ENCODE assay signal across 18 cellular contexts in the genomic region with DNA sequence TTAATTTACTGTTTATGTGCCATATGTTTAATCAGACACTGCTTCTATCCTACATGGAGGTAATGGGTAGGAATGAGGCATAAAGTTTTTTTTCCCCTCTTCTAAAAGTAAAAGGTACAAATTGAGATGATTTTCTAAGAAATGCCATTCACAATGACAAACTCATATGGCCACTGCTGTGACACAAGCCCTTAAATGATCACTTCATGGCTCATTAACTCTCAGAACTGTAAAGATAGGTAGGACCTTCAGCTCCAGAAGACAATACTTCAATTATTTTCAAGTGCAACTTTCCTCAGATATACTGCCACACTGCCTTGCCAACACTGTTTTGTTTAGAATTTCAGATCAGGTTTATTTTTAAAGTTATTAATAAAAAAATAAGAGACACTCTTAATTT.
"Had no signal": no experiment of that assay in that cellular context is flagged by ENCODE, and none has a peak within 500 bp of the region (broad histone marks: within the 10 kb centered on the region; RNA-seq: fewer than 3 reads in every experiment).

No MANE protein-coding gene starts in this region.

- H3K9ac ChIP-seq: neural progenitor cell had no signal

- H3K4me3 ChIP-seq: cardiac muscle cell, left lung, neural progenitor cell, ovary, stomach, testis, upper lobe of left lung had no signal

- H3K4me1 ChIP-seq: left lung, neural progenitor cell, stomach, testis, upper lobe of left lung had no signal

- H3K27me3 ChIP-seq: cardiac muscle cell, left lung, neural progenitor cell, ovary, stomach, testis, upper lobe of left lung had no signal

- H3K27me3 Mint-ChIP-seq: activated B cell treated with CpG ODN at 0.5 μM for 24 hours; activated CD8-positive, alpha-beta T cell treated with anti-CD3 and anti-CD28 coated beads for 36 hours; naive B cell had no signal

- H3K27ac ChIP-seq: cardiac muscle cell, left lung, neural progenitor cell, ovary, stomach, testis, upper lobe of left lung had no signal

- H3K36me3 ChIP-seq: cardiac muscle cell, left lung, neural progenitor cell, ovary, stomach, upper lobe of left lung had no signal

- H3K27ac Mint-ChIP-seq: activated B cell treated with CpG ODN at 0.5 μM for 24 hours; activated CD8-positive, alpha-beta T cell treated with anti-CD3 and anti-CD28 coated beads for 36 hours; naive B cell; neural progenitor cell had no signal

- DNase-seq: activated B cell treated with CpG ODN at 0.5 μM for 24 hours; activated CD4-positive, alpha-beta T cell treated with anti-CD3 and anti-CD28 coated beads for 48 hours; activated CD8-positive, alpha-beta T cell treated with anti-CD3 and anti-CD28 coated beads for 36 hours; activated effector memory CD4-positive, alpha-beta T cell treated with Interleukin-2 at 50 U/mL for 16 hours; activated naive CD4-positive, alpha-beta T cell treated with anti-CD3 and anti-CD28 coated beads, Interleukin-2, amount 50 U/mL, for 16 hours; activated T-cell treated with anti-CD3 and anti-CD28 coated beads, Interleukin-2, amount 50 U/mL, for 4 hours; islet precursor cell; left lung; mammary epithelial cell; naive B cell; ovary; stimulated activated CD4-positive, alpha-beta T cell treated with anti-CD3 and anti-CD28 coated beads, Interleukin-12 subunit alpha, Interleukin-12 subunit beta, amount 100 ng/mL, for 4 hours; stimulated activated CD4-positive, alpha-beta T cell treated with anti-CD3 and anti-CD28 coated beads, Interleukin-2, amount 100 ng/mL, for 24 hours; stomach; testis; upper lobe of left lung had no signal

- H3K9me3 ChIP-seq: ovary, stomach, testis, upper lobe of left lung had no signal

- ATAC-seq: activated CD8-positive, alpha-beta T cell treated with anti-CD3 and anti-CD28 coated beads for 36 hours; activated T-cell treated with anti-CD3 and anti-CD28 coated beads, Interleukin-2, amount 50 U/mL, for 4 hours; left lung had no signal

- H3K4me3 Mint-ChIP-seq: activated B cell treated with CpG ODN at 0.5 μM for 24 hours; activated CD8-positive, alpha-beta T cell treated with anti-CD3 and anti-CD28 coated beads for 36 hours; activated T-cell treated with anti-CD3 and anti-CD28 coated beads, Interleukin-2, amount 50 U/mL, for 4 hours; naive B cell; neural progenitor cell had no signal
